In genomic region chr3:147614210-147614609, GRCh38 we compare ENCODE assay signal across 20 cellular contexts.
DNase-seq lines count a peak whose midpoint lies in the region; ATAC-seq and TF ChIP-seq lines count a peak whose summit lies in the region.
"Had no signal": no experiment of that assay in that cellular context is flagged by ENCODE, and none has a peak within 500 bp of the region (broad histone marks: within the 10 kb centered on the region; RNA-seq: fewer than 3 reads in every experiment).

No MANE protein-coding gene starts in this region.

- peak; percentile 22 for ATAC-seq in GM18870 (IDR thresholded peaks at IDR 0.05; ENCODE audit: unreplicated experiment)
- no peak for ATAC-seq in GM19395 (IDR thresholded peaks at IDR 0.05; ENCODE audit: unreplicated experiment)
- ATAC-seq: activated naive CD4-positive, alpha-beta T cell treated with anti-CD3 and anti-CD28 coated beads, Interleukin-2, amount 50 U/mL, for 72 hours; heart right ventricle; mucosa of descending colon; PC-3 had no signal

- H3K79me2 ChIP-seq in KMS-11 (ENCODE audit: insufficient read depth, low read depth): no peaks in the 10 kb centered on the region

- no peak overlapping the region for H3K27ac ChIP-seq in KMS-11
- H3K27ac ChIP-seq: brain microvascular endothelial cell, heart right ventricle had no signal

- H3K4me1 ChIP-seq in KMS-11 (ENCODE audit: low read depth, poor library complexity, severe bottlenecking) (peaks cover 14% of the 10 kb centered on the region), skeletal muscle satellite cell (ENCODE audit: control insufficient read depth, insufficient read depth, low read length) (peaks cover 2% of the 10 kb centered on the region), HAP-1 (no peaks in the 10 kb centered on the region)

- no peaks in the 10 kb centered on the region for H3K36me3 Mint-ChIP-seq in immature natural killer cell
- H3K36me3 Mint-ChIP-seq: activated naive CD4-positive, alpha-beta T cell treated with anti-CD3 and anti-CD28 coated beads, Interleukin-2, amount 50 U/mL, for 72 hours had no signal

- no peak overlapping the region for H3K4me2 ChIP-seq in KMS-11
- peak overlapping the region; percentile 31 for H3K4me2 ChIP-seq in skeletal muscle satellite cell (ENCODE audit: low read length)

- H3K36me3 ChIP-seq in KMS-11 (ENCODE audit: insufficient read depth) (no peaks in the 10 kb centered on the region), skeletal muscle satellite cell (ENCODE audit: insufficient read depth, low read length) (no peaks in the 10 kb centered on the region), HAP-1 (replicated peaks) (no peaks in the 10 kb centered on the region)
- H3K36me3 ChIP-seq: brain microvascular endothelial cell, heart right ventricle had no signal

- H3K4me1 Mint-ChIP-seq in immature natural killer cell: no peaks in the 10 kb centered on the region
- H3K4me1 Mint-ChIP-seq: B cell had no signal

- H3K9me3 ChIP-seq in skeletal muscle satellite cell (replicated peaks; ENCODE audit: low read length) (no peaks in the 10 kb centered on the region), HAP-1 (no peaks in the 10 kb centered on the region)
- H3K9me3 ChIP-seq: heart right ventricle, mucosa of descending colon had no signal

- DNase-seq in cerebellar cortex (ENCODE audit: low spot score): peak; percentile 71
- no peak for DNase-seq in immature natural killer cell
- no peak for DNase-seq in HAP-1 (ENCODE audit: low spot score in 2 of 2)
- DNase-seq: activated T-cell treated with anti-CD3 and anti-CD28 coated beads, Interleukin-2, amount 50 U/mL, for 48 hours; brain microvascular endothelial cell; GOT3; heart right ventricle; mucosa of descending colon; NCI-H1092; NCI-H2081; PC-3; SHP77 treated with DMSO at 0.1 percent for 48 hours; trophoblast cell had no signal

- H3K9me3 Mint-ChIP-seq in immature natural killer cell: peaks cover 0 to 13% (median 2%) of the 10 kb centered on the region in 6 donors
- H3K9me3 Mint-ChIP-seq: dendritic cell treated with granulocyte-macrophage colony-stimulating factor and Interleukin-4, amounts not matched to agents 40 ng/mL and 50 ng/mL, for 4 days had no signal

- no peak overlapping the region for H3K27ac Mint-ChIP-seq in immature natural killer cell
- H3K27ac Mint-ChIP-seq: activated naive CD4-positive, alpha-beta T cell treated with anti-CD3 and anti-CD28 coated beads, Interleukin-2, amount 50 U/mL, for 72 hours; B cell; dendritic cell treated with granulocyte-macrophage colony-stimulating factor and Interleukin-4, amounts not matched to agents 40 ng/mL and 50 ng/mL, for 4 days had no signal

- peak overlapping the region; percentile 39 for H2AFZ ChIP-seq in KMS-11 (ENCODE audit: low read depth)

- H3K27me3 ChIP-seq in KMS-11 (ENCODE audit: insufficient read depth, low read depth): no peaks in the 10 kb centered on the region
- H3K27me3 ChIP-seq in skeletal muscle satellite cell (ENCODE audit: control insufficient read depth, insufficient read depth, low read length): no peaks in the 10 kb centered on the region
- no peaks in the 10 kb centered on the region for H3K27me3 ChIP-seq in HAP-1 (ENCODE audit: low read depth)
- H3K27me3 ChIP-seq: brain microvascular endothelial cell, heart right ventricle had no signal

- no peaks in the 10 kb centered on the region for H4K20me1 ChIP-seq in KMS-11 (ENCODE audit: insufficient read depth)

- no peak overlapping the region for H3K9ac ChIP-seq in KMS-11
- H3K9ac ChIP-seq in skeletal muscle satellite cell (ENCODE audit: low read depth, low read length): no peak overlapping the region

- no peaks in the 10 kb centered on the region for H3K27me3 Mint-ChIP-seq in immature natural killer cell (ENCODE audit: low read depth in 3 of 3)
- H3K27me3 Mint-ChIP-seq: B cell; dendritic cell treated with granulocyte-macrophage colony-stimulating factor and Interleukin-4, amounts not matched to agents 40 ng/mL and 50 ng/mL, for 4 days had no signal

- TF ChIP-seq CTCF in KMS-11 (conservative IDR thresholded peaks at IDR 0.05; ENCODE audit: low read depth, low read length): no peak

- in situ Hi-C loops in HAP-1 (cut with MboI; ENCODE audit: low sequenced_read_pairs): no loop called here

- no peak overlapping the region for H3K4me3 Mint-ChIP-seq in immature natural killer cell
- H3K4me3 Mint-ChIP-seq: B cell; dendritic cell treated with granulocyte-macrophage colony-stimulating factor and Interleukin-4, amounts not matched to agents 40 ng/mL and 50 ng/mL, for 4 days had no signal

- H3K4me3 ChIP-seq in KMS-11 (IDR thresholded peaks at IDR 0.05; ENCODE audit: insufficient read depth, low read depth, low read length) (no peak overlapping the region), skeletal muscle satellite cell (ENCODE audit: low read length) (no peak overlapping the region), HAP-1 (no peak overlapping the region)
- H3K4me3 ChIP-seq: heart right ventricle, mucosa of descending colon had no signal
